8 cellular contexts compared by ENCODE assay signal in genomic region chr11:102794382-102794781, GRCh38. TPM values are rescaled to one million over a fixed set of nuclear protein-coding genes. Genes with fewer than 3 reads are reported as not detected.
DNase-seq lines count a peak whose midpoint lies in the region; ATAC-seq and TF ChIP-seq lines count a peak whose summit lies in the region.

No MANE protein-coding gene starts in this region.

- H3K4me3 ChIP-seq in transverse colon = no peak overlapping the region

- H3K4me1 ChIP-seq in transverse colon = peaks cover 0 to 11% (median 8%) of the 10 kb centered on the region in 4 donors

- H3K27me3 Mint-ChIP-seq in activated CD8-positive, alpha-beta T cell treated with anti-CD3 and anti-CD28 coated beads for 36 hours = no peaks in the 10 kb centered on the region
- H3K27me3 Mint-ChIP-seq in neural crest cell (ENCODE audit: low read depth) = no peaks in the 10 kb centered on the region
- H3K27me3 Mint-ChIP-seq in activated T-helper 17 cell treated with anti-CD3 and anti-CD28 coated beads, Interleukin-2, amount 50 U/mL, for 72 hours = no peaks in the 10 kb centered on the region

- H3K36me3 ChIP-seq in transverse colon = no peaks in the 10 kb centered on the region

- no peaks in the 10 kb centered on the region for H3K9me3 Mint-ChIP-seq in activated CD8-positive, alpha-beta T cell treated with anti-CD3 and anti-CD28 coated beads for 36 hours
- no peaks in the 10 kb centered on the region for H3K9me3 Mint-ChIP-seq in neural crest cell
- no peaks in the 10 kb centered on the region for H3K9me3 Mint-ChIP-seq in activated T-helper 17 cell treated with anti-CD3 and anti-CD28 coated beads, Interleukin-2, amount 50 U/mL, for 72 hours

- ATAC-seq in GM21360 (IDR thresholded peaks at IDR 0.05; ENCODE audit: unreplicated experiment) (peak; percentile 99), HG03558 (IDR thresholded peaks at IDR 0.05; ENCODE audit: extremely low read depth, unreplicated experiment) (peak; percentile 92)
- ATAC-seq in activated CD8-positive, alpha-beta T cell treated with anti-CD3 and anti-CD28 coated beads for 36 hours = peak; percentile 97
- no peak for ATAC-seq in activated T-helper 17 cell treated with anti-CD3 and anti-CD28 coated beads, Interleukin-2, amount 50 U/mL, for 72 hours (replicated peaks)

- H3K9me3 ChIP-seq in transverse colon = no peaks in the 10 kb centered on the region

- no peaks in the 10 kb centered on the region for H3K4me1 Mint-ChIP-seq in activated CD8-positive, alpha-beta T cell treated with anti-CD3 and anti-CD28 coated beads for 36 hours (ENCODE audit: low read depth)
- no peaks in the 10 kb centered on the region for H3K4me1 Mint-ChIP-seq in neural crest cell
- H3K4me1 Mint-ChIP-seq in activated T-helper 17 cell treated with anti-CD3 and anti-CD28 coated beads, Interleukin-2, amount 50 U/mL, for 72 hours = no peaks in the 10 kb centered on the region

- CTCF ChIA-PET in activated CD8-positive, alpha-beta T cell treated with anti-CD3 and anti-CD28 coated beads for 36 hours (lab: Charles Lee) = interaction anchor here (0.6 to 2.2 kb wide), 5 partner anchors 16 to 315 kb away, joined by 3 to 5 read pairs (median 3); partner anchors contain the start of gene DYNC2H1

- H3K4me3 Mint-ChIP-seq in activated CD8-positive, alpha-beta T cell treated with anti-CD3 and anti-CD28 coated beads for 36 hours = no peak overlapping the region
- H3K4me3 Mint-ChIP-seq in neural crest cell = no peak overlapping the region
- H3K4me3 Mint-ChIP-seq in activated T-helper 17 cell treated with anti-CD3 and anti-CD28 coated beads, Interleukin-2, amount 50 U/mL, for 72 hours = no peak overlapping the region

- POLR2A ChIA-PET in activated CD8-positive, alpha-beta T cell treated with anti-CD3 and anti-CD28 coated beads for 36 hours (lab: Charles Lee) = no interaction called here

- TF ChIP-seq EP300 in transverse colon (IDR thresholded peaks at IDR 0.05; ENCODE audit: low read depth) = no peak

- H3K27ac Mint-ChIP-seq in activated CD8-positive, alpha-beta T cell treated with anti-CD3 and anti-CD28 coated beads for 36 hours = no peak overlapping the region
- no peak overlapping the region for H3K27ac Mint-ChIP-seq in neural crest cell (ENCODE audit: unreplicated experiment)
- no peak overlapping the region for H3K27ac Mint-ChIP-seq in activated T-helper 17 cell treated with anti-CD3 and anti-CD28 coated beads, Interleukin-2, amount 50 U/mL, for 72 hours

- in situ Hi-C loops in transverse colon (cut with MboI; ENCODE audit: low pct_ligation_motif_present in 1 of 4, low pct_unique_long_range_greater_than_20kb in 1 of 4, low sequenced_read_pairs in 3 of 4) = no loop called here

- H3K27me3 ChIP-seq in transverse colon = no peaks in the 10 kb centered on the region

- H3K36me3 Mint-ChIP-seq in activated CD8-positive, alpha-beta T cell treated with anti-CD3 and anti-CD28 coated beads for 36 hours (ENCODE audit: low read depth) = no peaks in the 10 kb centered on the region
- no peaks in the 10 kb centered on the region for H3K36me3 Mint-ChIP-seq in neural crest cell (ENCODE audit: low read depth)
- no peaks in the 10 kb centered on the region for H3K36me3 Mint-ChIP-seq in activated T-helper 17 cell treated with anti-CD3 and anti-CD28 coated beads, Interleukin-2, amount 50 U/mL, for 72 hours (ENCODE audit: low read depth)

- peak; percentile 24 for DNase-seq in SIG-M5 treated with dmso at 0.1 percent for 504 hours (lab: John Stamatoyannopoulos, UW; ENCODE audit: unreplicated experiment)
- DNase-seq in SIG-M5 (lab: John Stamatoyannopoulos, UW) = no peak
- peak; percentile 60 for DNase-seq in activated CD8-positive, alpha-beta T cell treated with anti-CD3 and anti-CD28 coated beads for 36 hours
- no peak for DNase-seq in neural crest cell (ENCODE audit: low read depth, low spot score)
- DNase-seq in transverse colon = no peak

- no peak for TF ChIP-seq POLR2A in transverse colon (IDR thresholded peaks at IDR 0.05)

- peak overlapping the region in 1 of 4 donors; percentile 20 for H3K27ac ChIP-seq in transverse colon

- TF ChIP-seq CTCF in activated CD8-positive, alpha-beta T cell treated with anti-CD3 and anti-CD28 coated beads for 36 hours (IDR thresholded peaks at IDR 0.05) = peak; percentile 52
- TF ChIP-seq CTCF in neural crest cell (conservative IDR thresholded peaks at IDR 0.05) = peak; percentile 48
- TF ChIP-seq CTCF in transverse colon (IDR thresholded peaks at IDR 0.05) = no peak

- intact Hi-C loops in activated CD8-positive, alpha-beta T cell treated with anti-CD3 and anti-CD28 coated beads for 36 hours (cut with micrococcal nuclease) = no loop called here
- intact Hi-C loops in transverse colon (cut with DNase I; ENCODE audit: low total_unique reads) = no loop called here

RNA-seq across cellular contexts. Expression of gene MMP1, which starts 3.6 kb away (rescaled TPM):
- total RNA-seq in activated CD8-positive, alpha-beta T cell treated with anti-CD3 and anti-CD28 coated beads for 36 hours = not detected
- total RNA-seq in neural crest cell (not detected in 2 replicates), transverse colon (under 1 TPM in 1 of 4 donors, not detected in 3; 0.48 TPM)
- not detected for total RNA-seq in activated T-helper 17 cell treated with anti-CD3 and anti-CD28 coated beads, Interleukin-2, amount 50 U/mL, for 72 hours

RNA-seq across cellular contexts. Expression of gene MMP10, which starts 14.0 kb away (rescaled TPM):
- not detected for total RNA-seq in activated CD8-positive, alpha-beta T cell treated with anti-CD3 and anti-CD28 coated beads for 36 hours
- total RNA-seq in neural crest cell (not detected in 2 replicates), transverse colon (under 1 TPM in 1 of 4 donors, not detected in 3; 0.48 TPM)
- not detected for total RNA-seq in activated T-helper 17 cell treated with anti-CD3 and anti-CD28 coated beads, Interleukin-2, amount 50 U/mL, for 72 hours

RNA-seq across cellular contexts. Expression of gene MMP3, which starts 49.0 kb away (rescaled TPM):
- not detected for total RNA-seq in activated CD8-positive, alpha-beta T cell treated with anti-CD3 and anti-CD28 coated beads for 36 hours
- total RNA-seq in neural crest cell (not detected in 2 replicates), transverse colon (1 to 10 TPM in 2 of 4 donors, under 1 TPM in 2; 0.48 to 4.8 (median 1.1) TPM)
- not detected for total RNA-seq in activated T-helper 17 cell treated with anti-CD3 and anti-CD28 coated beads, Interleukin-2, amount 50 U/mL, for 72 hours

Comparison
In these comparisons a context has a peak if more than half of its experiments do, and no peak if none do; other contexts are left out.
1. DNase-seq: peak in SIG-M5 treated with dmso at 0.1 percent for 504 hours (single experiment) and activated CD8-positive, alpha-beta T cell treated with anti-CD3 and anti-CD28 coated beads for 36 hours (single experiment); none in SIG-M5 (single experiment), neural crest cell (single experiment) and transverse colon (single experiment).
2. CTCF ChIP-seq: peak in activated CD8-positive, alpha-beta T cell treated with anti-CD3 and anti-CD28 coated beads for 36 hours (single experiment) and neural crest cell (single experiment); none in transverse colon (0 of 5).